ENCODE assay signal across 1 cellular context in genomic region chr11:74492084-74492483, GRCh38.
TF ChIP-seq lines count a peak whose summit lies in the region.

No MANE protein-coding gene starts in this region.

TF ChIP-seq in H1, 55 proteins besides CTCF, POLR2A, EP300 and RAD21:
- no peak for TF ChIP-seq CHD7 (IDR thresholded peaks at IDR 0.05; ENCODE audit: insufficient replicate concordance, low read length)
- TF ChIP-seq TEAD4 (IDR thresholded peaks at IDR 0.05; ENCODE audit: low read depth, low read length), result no peak
- no peak for TF ChIP-seq HDAC6 (IDR thresholded peaks at IDR 0.05; ENCODE audit: low read depth, low read length)
- TF ChIP-seq KDM1A (IDR thresholded peaks at IDR 0.05; ENCODE audit: borderline replicate concordance, low read length), result no peak
- TF ChIP-seq ASH2L (IDR thresholded peaks at IDR 0.05; ENCODE audit: low read length), result no peak
- TF ChIP-seq KDM5A (IDR thresholded peaks at IDR 0.05; ENCODE audit: low read length), result no peak
- TF ChIP-seq PHF8 (conservative IDR thresholded peaks at IDR 0.05; ENCODE audit: low read depth, low read length), result no peak
- TF ChIP-seq, protein P1, sequence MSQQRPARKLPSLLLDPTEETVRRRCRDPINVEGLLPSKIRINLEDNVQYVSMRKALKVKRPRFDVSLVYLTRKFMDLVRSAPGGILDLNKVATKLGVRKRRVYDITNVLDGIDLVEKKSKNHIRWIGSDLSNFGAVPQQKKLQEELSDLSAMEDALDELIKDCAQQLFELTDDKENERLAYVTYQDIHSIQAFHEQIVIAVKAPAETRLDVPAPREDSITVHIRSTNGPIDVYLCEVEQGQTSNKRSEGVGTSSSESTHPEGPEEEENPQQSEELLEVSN (IDR thresholded peaks at IDR 0.05), result no peak
- no peak for TF ChIP-seq NANOG (IDR thresholded peaks at IDR 0.05; ENCODE audit: insufficient read depth, low read depth, low read length, poor library complexity, severe bottlenecking)
